In the genomic region with DNA sequence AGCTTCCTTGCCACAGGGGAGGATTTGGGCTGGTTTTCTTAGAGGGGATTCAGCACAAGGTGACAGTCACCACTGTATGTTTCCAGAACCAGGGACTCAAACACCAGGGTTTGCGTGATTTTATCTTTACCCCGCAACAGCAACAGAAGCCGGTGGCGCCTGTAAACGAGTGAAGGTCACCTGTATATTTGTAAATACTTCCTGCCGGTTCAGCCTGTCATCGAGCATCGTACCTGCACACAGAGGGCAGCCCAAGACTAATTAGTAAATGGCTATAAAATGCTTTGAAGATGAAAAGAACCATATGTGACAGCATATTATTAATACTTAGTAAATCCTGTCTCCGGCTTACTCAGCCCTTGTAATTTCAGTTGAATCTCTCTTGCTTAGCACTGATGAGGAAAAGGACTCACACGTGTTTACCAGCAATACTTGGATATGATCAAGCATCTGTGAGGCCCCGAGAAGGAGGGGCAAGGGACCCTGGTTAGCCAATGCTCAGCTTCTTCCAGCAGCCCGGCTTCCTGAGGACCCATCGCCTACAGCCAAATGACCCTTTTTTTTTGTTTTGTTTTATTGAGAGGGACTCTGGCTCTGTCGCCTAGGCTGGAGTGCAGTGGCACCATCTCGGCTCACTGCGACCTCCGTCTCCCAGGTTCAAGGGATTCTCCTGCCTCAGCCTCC, we compare ENCODE assay signal across 15 cellular contexts. TPM values are rescaled to one million over a fixed set of nuclear protein-coding genes. Genes with fewer than 3 reads are reported as not detected.
DNase-seq lines count a peak whose midpoint lies in the region; ATAC-seq lines count a peak whose summit lies in the region.
"Had no signal": no experiment of that assay in that cellular context is flagged by ENCODE, and none has a peak within 500 bp of the region (broad histone marks: within the 10 kb centered on the region; RNA-seq: fewer than 3 reads in every experiment).

No MANE protein-coding gene starts in this region.

- no peaks in the 10 kb centered on the region for H3K9me3 ChIP-seq in CD4-positive, alpha-beta memory T cell (ENCODE audit: control insufficient read depth in 1 of 2, low read length in 2 of 2)
- no peaks in the 10 kb centered on the region for H3K9me3 ChIP-seq in SK-N-MC (ENCODE audit: low read depth, low read length)

- no peaks in the 10 kb centered on the region for H3K9me3 Mint-ChIP-seq in CD4-positive, alpha-beta memory T cell
- H3K9me3 Mint-ChIP-seq: activated CD4-positive, alpha-beta memory T cell treated with anti-CD3 and anti-CD28 coated beads, Interleukin-2, amount 10 ng/mL, durations not matched to agents 7 days and 5 days; T-helper 2 cell treated with Interferon-gamma antibody and Interleukin-4, amounts not matched to agents 5 μg/mL and 100 μg/mL, for 36 hours had no signal

- DNase-seq in CD4-positive, alpha-beta memory T cell: no peak
- no peak for DNase-seq in SK-N-MC (ENCODE audit: low read depth, low spot score)
- peak; percentile 23 for DNase-seq in fibroblast of gingiva (ENCODE audit: low read depth)
- DNase-seq in sciatic nerve (ENCODE audit: low spot score): no peak
- DNase-seq in NAMALWA (ENCODE audit: low spot score): no peak
- DNase-seq in HT-29 (ENCODE audit: low spot score): no peak
- no peak for DNase-seq in DMS153 (lab: John Stamatoyannopoulos, UW)
- DNase-seq: activated CD4-positive, alpha-beta memory T cell treated with anti-CD3 and anti-CD28 coated beads, Interleukin-2, amount 10 ng/mL, durations not matched to agents 7 days and 5 days; activated effector memory CD4-positive, alpha-beta T cell treated with Interleukin-2 at 50 U/mL for 16 hours; hypothalamus; NCI-H1048; PC-3 had no signal

- ATAC-seq in sciatic nerve (peak; percentile 35), HG03175 (IDR thresholded peaks at IDR 0.05; ENCODE audit: unreplicated experiment) (no peak)

- H3K4me3 Mint-ChIP-seq in CD4-positive, alpha-beta memory T cell: no peak overlapping the region
- H3K4me3 Mint-ChIP-seq: activated CD4-positive, alpha-beta memory T cell treated with anti-CD3 and anti-CD28 coated beads, Interleukin-2, amount 10 ng/mL, durations not matched to agents 7 days and 5 days; T-helper 2 cell treated with Interferon-gamma antibody and Interleukin-4, amounts not matched to agents 5 μg/mL and 100 μg/mL, for 36 hours had no signal

- POLR2A ChIA-PET in CD4-positive, alpha-beta memory T cell (lab: Charles Lee; ENCODE audit: partially characterized antibody): interaction anchor here (0.8 kb wide), 1 partner anchor 106 kb away, joined by 3 read pairs; no protein-coding TSS in a partner anchor

- peaks cover 0 to 11% (median 2%) of the 10 kb centered on the region in 4 donors for H3K4me1 Mint-ChIP-seq in CD4-positive, alpha-beta memory T cell

- no peak overlapping the region for H3K9ac ChIP-seq in SK-N-MC (ENCODE audit: insufficient read length)

- H3K27ac Mint-ChIP-seq in CD4-positive, alpha-beta memory T cell: peak overlapping the region in 5 of 7 donors; percentile 5 to 60 (median 42)
- H3K27ac Mint-ChIP-seq: activated CD4-positive, alpha-beta memory T cell treated with anti-CD3 and anti-CD28 coated beads, Interleukin-2, amount 10 ng/mL, durations not matched to agents 7 days and 5 days; T-helper 2 cell treated with Interferon-gamma antibody and Interleukin-4, amounts not matched to agents 5 μg/mL and 100 μg/mL, for 36 hours had no signal

- H3K36me3 ChIP-seq in CD4-positive, alpha-beta memory T cell (ENCODE audit: insufficient read depth, low read length): no peaks in the 10 kb centered on the region
- no peaks in the 10 kb centered on the region for H3K36me3 ChIP-seq in SK-N-MC (ENCODE audit: insufficient read depth, low read length)

- no peaks in the 10 kb centered on the region for H3K27me3 Mint-ChIP-seq in CD4-positive, alpha-beta memory T cell
- H3K27me3 Mint-ChIP-seq: activated CD4-positive, alpha-beta memory T cell treated with anti-CD3 and anti-CD28 coated beads, Interleukin-2, amount 10 ng/mL, durations not matched to agents 7 days and 5 days had no signal

- H3K36me3 Mint-ChIP-seq in CD4-positive, alpha-beta memory T cell: no peaks in the 10 kb centered on the region

- no peak overlapping the region for H3K4me3 ChIP-seq in CD4-positive, alpha-beta memory T cell (ENCODE audit: low read length in 2 of 2)
- H3K4me3 ChIP-seq in SK-N-MC: no peak overlapping the region
- H3K4me3 ChIP-seq: lung had no signal

- intact Hi-C loops in CD4-positive, alpha-beta memory T cell (cut with micrococcal nuclease): no loop called here
- intact Hi-C loops in sciatic nerve (cut with DNase I): no loop called here

- no peaks in the 10 kb centered on the region for H3K27me3 ChIP-seq in CD4-positive, alpha-beta memory T cell (ENCODE audit: insufficient read depth, low read length)

- CTCF ChIA-PET in CD4-positive, alpha-beta memory T cell (lab: Charles Lee; ENCODE audit: partially characterized antibody): interaction anchor here (1.4 kb wide), 1 partner anchor 9 kb away, joined by 3 read pairs; no protein-coding TSS in a partner anchor

- no peaks in the 10 kb centered on the region for H3K4me1 ChIP-seq in CD4-positive, alpha-beta memory T cell (ENCODE audit: insufficient read depth, low read length)

- no peak overlapping the region for H3K27ac ChIP-seq in CD4-positive, alpha-beta memory T cell (ENCODE audit: low read depth, low read length)
- H3K27ac ChIP-seq in SK-N-MC: peak overlapping the region; percentile 48

RNA-seq across cellular contexts. Expression of a gene that starts 51.3 kb away (rescaled TPM):
- 1 to 10 TPM; 6.6 to 6.7 TPM for total RNA-seq in CD4-positive, alpha-beta memory T cell
- polyA plus RNA-seq in CD4-positive, alpha-beta memory T cell: 1 to 10 TPM; 4.7 to 5.0 TPM
- 230 TPM for total RNA-seq in sciatic nerve
- total RNA-seq in HT-29 (2014; rRNA removed; shearing (Covaris generic)): 51.5 and 61.8 TPM in 2 replicates
